Comparison of ENCODE assay signal across 10 cellular contexts in the genomic region with DNA sequence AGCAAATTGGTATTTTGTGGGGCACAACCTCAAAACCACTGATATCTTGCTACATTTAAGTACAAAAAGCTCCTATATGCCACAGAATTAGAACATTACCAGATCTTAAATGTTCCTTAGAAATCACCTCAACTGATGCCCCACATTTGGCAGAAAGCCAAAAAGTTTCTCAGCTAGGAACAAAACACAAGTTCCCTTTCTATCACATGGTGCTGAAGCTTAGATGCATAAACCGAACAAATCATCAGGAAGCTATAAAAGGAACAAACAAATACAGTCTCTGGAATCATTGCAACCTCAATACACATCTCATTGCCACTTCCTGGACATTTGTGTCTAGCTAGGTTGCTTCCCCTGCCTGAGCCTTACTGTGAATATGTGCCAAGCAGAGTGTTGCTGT.
DNase-seq lines count a peak whose midpoint lies in the region; ATAC-seq, FAIRE-seq and TF ChIP-seq lines count a peak whose summit lies in the region.
"Had no signal": no experiment of that assay in that cellular context is flagged by ENCODE, and none has a peak within 500 bp of the region (broad histone marks: within the 10 kb centered on the region; RNA-seq: fewer than 3 reads in every experiment).

No MANE protein-coding gene starts in this region.

- no peaks in the 10 kb centered on the region for H3K36me3 ChIP-seq in OCI-LY7 (ENCODE audit: insufficient read depth, low read length)

- peak; percentile 13 for DNase-seq in H4 (ENCODE audit: low spot score)
- peak; percentile 37 for DNase-seq in OCI-LY7 (ENCODE audit: low spot score)
- no peak for DNase-seq in right cardiac atrium
- DNase-seq in GM20000 (ENCODE audit: low spot score) = no peak
- no peak for DNase-seq in RKO (ENCODE audit: low spot score)
- DNase-seq in GM12891 (ENCODE audit: insufficient read length, low spot score) = no peak
- DNase-seq: NCI-H2029 had no signal

- no peaks in the 10 kb centered on the region for H3K9me3 ChIP-seq in OCI-LY7 (ENCODE audit: low read length)
- no peaks in the 10 kb centered on the region for H3K9me3 ChIP-seq in right cardiac atrium (ENCODE audit: control insufficient read depth, low read length)

- peak; percentile 46 to 52 for ATAC-seq in right cardiac atrium
- ATAC-seq in HG02852 (IDR thresholded peaks at IDR 0.05; ENCODE audit: unreplicated experiment) = no peak

- H2AFZ ChIP-seq in OCI-LY7 (ENCODE audit: low read length) = no peak overlapping the region

- H3K27ac ChIP-seq in 22Rv1 (peak overlapping the region; percentile 19), OCI-LY7 (ENCODE audit: low read depth, low read length, poor library complexity, severe bottlenecking) (no peak overlapping the region), right cardiac atrium (ENCODE audit: low read length) (no peak overlapping the region)

- WGBS in right cardiac atrium = 0% methylated on average over 1 of the region's 1 CpG

- POLR2A ChIA-PET in OCI-LY7 (lab: Charles Lee) = interaction anchor here (0.5 to 1.6 kb wide), 7 partner anchors 14 to 366 kb away, joined by 3 to 8 read pairs (median 3); no protein-coding TSS in a partner anchor

- no peaks in the 10 kb centered on the region for H3K79me2 ChIP-seq in OCI-LY7 (ENCODE audit: insufficient read depth, low read depth, low read length)

- no peak overlapping the region for H3K4me2 ChIP-seq in OCI-LY7 (ENCODE audit: low read length)

- no peaks in the 10 kb centered on the region for H3K27me3 ChIP-seq in right cardiac atrium (ENCODE audit: control insufficient read depth, insufficient read depth)

- intact Hi-C loops in OCI-LY7 (cut with micrococcal nuclease; ENCODE audit: unreplicated experiment) (no loop called here), right cardiac atrium (cut with DNase I) (no loop called here)

- H3K4me3 ChIP-seq in OCI-LY7 (ENCODE audit: low read depth, low read length, poor library complexity, severe bottlenecking) (no peak overlapping the region), right cardiac atrium (ENCODE audit: low read length) (no peak overlapping the region)
- H3K4me3 ChIP-seq: lung had no signal

- no peaks in the 10 kb centered on the region for H3K9me2 ChIP-seq in OCI-LY7 (ENCODE audit: insufficient read depth, low read length)

- FAIRE-seq in GM12891 (lab: Jason Lieb, UNC) = no peak

- TF ChIP-seq CTCF in 22Rv1 (IDR thresholded peaks at IDR 0.05) (no peak), OCI-LY7 (conservative IDR thresholded peaks at IDR 0.05; ENCODE audit: low read length) (no peak), GM20000 (IDR thresholded peaks at IDR 0.05; ENCODE audit: extremely low read depth, missing control alignments) (no peak)

- CTCF ChIA-PET in OCI-LY7 (lab: Charles Lee; ENCODE audit: unreplicated experiment) = interaction anchor here (0.6 to 1.0 kb wide), 2 partner anchors 13 to 18 kb away, joined by 4 to 5 read pairs; no protein-coding TSS in a partner anchor

- no TSS peak for BruUV-seq in OCI-LY7 (replicated peaks; lab: Mats Ljungman, UMichigan)

- peaks cover 14% of the 10 kb centered on the region for H3K4me1 ChIP-seq in OCI-LY7 (ENCODE audit: insufficient read depth, low read length, poor library complexity, severe bottlenecking)
- H3K4me1 ChIP-seq in right cardiac atrium (ENCODE audit: control insufficient read depth, insufficient read depth, low read length) = peaks cover 3% of the 10 kb centered on the region

- no peak for TF ChIP-seq POLR2A in GM12891 (IDR thresholded peaks at IDR 0.05; ENCODE audit: low read depth, low read length)

- H4K20me1 ChIP-seq in OCI-LY7 (ENCODE audit: insufficient read depth, low read length) = no peaks in the 10 kb centered on the region

TF ChIP-seq in GM12891, 5 proteins besides CTCF, POLR2A, EP300 and RAD21:
- no peak for TF ChIP-seq PAX5 (IDR thresholded peaks at IDR 0.05; ENCODE audit: insufficient read depth, low read length, severe bottlenecking)
- no peak for TF ChIP-seq SPI1 (IDR thresholded peaks at IDR 0.05; ENCODE audit: low read depth, low read length)
- no peak for TF ChIP-seq POLR2AphosphoS5 (IDR thresholded peaks at IDR 0.05; ENCODE audit: low read depth, low read length)
- TF ChIP-seq TAF1 (IDR thresholded peaks at IDR 0.05; ENCODE audit: low read depth, low read length) = no peak
- TF ChIP-seq POU2F2 (IDR thresholded peaks at IDR 0.05; ENCODE audit: low read depth, low read length) = no peak

Comparison
In these comparisons a context has a peak if more than half of its experiments do, and no peak if none do; other contexts are left out.
1. DNase-seq: peak in H4 (single experiment) and OCI-LY7 (single experiment); none in right cardiac atrium (0 of 3), GM20000 (single experiment), RKO (single experiment) and GM12891 (single experiment).